Comparison of ENCODE assay signal across 20 cellular contexts in the genomic region with DNA sequence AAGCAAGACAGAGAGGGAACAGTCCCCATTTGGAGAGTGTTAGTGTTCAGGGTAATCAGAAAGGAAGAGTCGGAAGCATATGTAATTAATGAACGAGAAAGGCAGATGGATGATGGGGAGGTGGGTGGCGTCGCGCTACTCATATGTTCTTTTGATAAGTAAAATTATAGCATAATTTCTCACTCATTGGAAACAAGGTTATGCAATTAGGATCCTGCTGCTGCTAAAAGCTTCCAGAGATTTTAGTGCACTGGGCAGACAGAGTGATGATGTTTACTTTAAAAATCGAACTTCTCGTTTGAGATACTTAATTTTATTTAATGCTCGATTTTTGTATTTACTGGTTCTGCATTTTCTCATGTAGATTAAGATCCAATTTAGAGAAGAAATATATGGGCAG.
DNase-seq lines count a peak whose midpoint lies in the region; ATAC-seq and TF ChIP-seq lines count a peak whose summit lies in the region.
"Had no signal": no experiment of that assay in that cellular context is flagged by ENCODE, and none has a peak within 500 bp of the region (broad histone marks: within the 10 kb centered on the region; RNA-seq: fewer than 3 reads in every experiment).

No MANE protein-coding gene starts in this region.

- no peak for TF ChIP-seq CTCF in osteocyte (IDR thresholded peaks at IDR 0.05)

- H3K27ac Mint-ChIP-seq in CD4-positive, CD25-positive, alpha-beta regulatory T cell = peak overlapping the region; percentile 60 to 98 (median 73)
- H3K27ac Mint-ChIP-seq in activated naive CD8-positive, alpha-beta T cell treated with anti-CD3 and anti-CD28 coated beads, Interleukin-2, amount 50 U/mL, for 24 hours = peak overlapping the region; percentile 72
- H3K27ac Mint-ChIP-seq in osteocyte (ENCODE audit: unreplicated experiment) = no peak overlapping the region
- H3K27ac Mint-ChIP-seq: type B pancreatic cell had no signal

- H3K27me3 ChIP-seq in CD4-positive, CD25-positive, alpha-beta regulatory T cell (ENCODE audit: control insufficient read depth, insufficient read depth, low read length) = no peaks in the 10 kb centered on the region
- H3K27me3 ChIP-seq: BLaER1 treated with 17β-estradiol and CSF1 and Interleukin-3, amounts not matched to agents 10 nM and 100 nM had no signal

- H3K4me1 ChIP-seq in CD4-positive, CD25-positive, alpha-beta regulatory T cell (ENCODE audit: control insufficient read depth, insufficient read depth, low read length, poor library complexity, severe bottlenecking) = peaks cover 18% of the 10 kb centered on the region

- no peaks in the 10 kb centered on the region for H3K27me3 Mint-ChIP-seq in CD4-positive, CD25-positive, alpha-beta regulatory T cell
- H3K27me3 Mint-ChIP-seq in activated naive CD8-positive, alpha-beta T cell treated with anti-CD3 and anti-CD28 coated beads, Interleukin-2, amount 50 U/mL, for 24 hours = no peaks in the 10 kb centered on the region
- H3K27me3 Mint-ChIP-seq in osteocyte (ENCODE audit: unreplicated experiment) = no peaks in the 10 kb centered on the region
- H3K27me3 Mint-ChIP-seq: type B pancreatic cell had no signal

- no peaks in the 10 kb centered on the region for H3K36me3 ChIP-seq in CD4-positive, CD25-positive, alpha-beta regulatory T cell (ENCODE audit: control insufficient read depth, insufficient read depth, low read length)

- H3K4me3 ChIP-seq in CD4-positive, CD25-positive, alpha-beta regulatory T cell (ENCODE audit: low read depth, low read length) = peak overlapping the region; percentile 52
- H3K4me3 ChIP-seq: BLaER1 treated with 17β-estradiol and CSF1 and Interleukin-3, amounts not matched to agents 10 nM and 100 nM had no signal

- H3K9me3 ChIP-seq in CD4-positive, CD25-positive, alpha-beta regulatory T cell (ENCODE audit: control insufficient read depth in 2 of 2, low read length in 2 of 2) = no peaks in the 10 kb centered on the region

- peaks cover 0 to 2% (median 0%) of the 10 kb centered on the region in 7 donors for H3K9me3 Mint-ChIP-seq in CD4-positive, CD25-positive, alpha-beta regulatory T cell
- H3K9me3 Mint-ChIP-seq in activated naive CD8-positive, alpha-beta T cell treated with anti-CD3 and anti-CD28 coated beads, Interleukin-2, amount 50 U/mL, for 24 hours = peaks cover 8% of the 10 kb centered on the region
- no peaks in the 10 kb centered on the region for H3K9me3 Mint-ChIP-seq in osteocyte (ENCODE audit: unreplicated experiment)

- peaks cover 8% of the 10 kb centered on the region for H3K36me3 Mint-ChIP-seq in CD4-positive, CD25-positive, alpha-beta regulatory T cell
- H3K36me3 Mint-ChIP-seq in activated naive CD8-positive, alpha-beta T cell treated with anti-CD3 and anti-CD28 coated beads, Interleukin-2, amount 50 U/mL, for 24 hours (ENCODE audit: low read depth) = peaks cover 32% of the 10 kb centered on the region
- peaks cover 5% of the 10 kb centered on the region for H3K36me3 Mint-ChIP-seq in osteocyte (ENCODE audit: unreplicated experiment)

- H3K4me1 Mint-ChIP-seq in CD4-positive, CD25-positive, alpha-beta regulatory T cell = peaks cover 10 to 84% (median 55%) of the 10 kb centered on the region in 4 donors
- H3K4me1 Mint-ChIP-seq in activated naive CD8-positive, alpha-beta T cell treated with anti-CD3 and anti-CD28 coated beads, Interleukin-2, amount 50 U/mL, for 24 hours = peaks cover 96% of the 10 kb centered on the region
- H3K4me1 Mint-ChIP-seq in osteocyte (ENCODE audit: unreplicated experiment) = peaks cover 20% of the 10 kb centered on the region

- peak; percentile 8 for DNase-seq in NCI-H748 (lab: John Stamatoyannopoulos, UW; ENCODE audit: unreplicated experiment)
- no peak for DNase-seq in NCI-H748 treated with DMSO at 0.1 percent for 48 hours (lab: John Stamatoyannopoulos, UW)
- no peak for DNase-seq in CD4-positive, CD25-positive, alpha-beta regulatory T cell
- peak; percentile 79 for DNase-seq in SK-N-DZ (ENCODE audit: low spot score)
- no peak for DNase-seq in activated naive CD8-positive, alpha-beta T cell treated with anti-CD3 and anti-CD28 coated beads, Interleukin-2, amount 50 U/mL, for 24 hours
- DNase-seq in cerebellar cortex (ENCODE audit: low spot score) = no peak
- DNase-seq in osteocyte (ENCODE audit: extremely low spot score, unreplicated experiment) = no peak
- DNase-seq: activated CD4-positive, CD25-positive, alpha-beta regulatory T cell; DMS53; NCI-H1930; NCI-H510A; occipital lobe; OCI-M1; right cardiac atrium; SHP77; stimulated activated CD4-positive, alpha-beta T cell treated with anti-CD3 and anti-CD28 coated beads, Interleukin-15, amount 100 ng/mL, for 24 hours; T-helper 9 cell had no signal

- peak overlapping the region in 2 of 4 donors; percentile 18 to 81 for H3K4me3 Mint-ChIP-seq in CD4-positive, CD25-positive, alpha-beta regulatory T cell
- peak overlapping the region; percentile 45 for H3K4me3 Mint-ChIP-seq in activated naive CD8-positive, alpha-beta T cell treated with anti-CD3 and anti-CD28 coated beads, Interleukin-2, amount 50 U/mL, for 24 hours
- no peak overlapping the region for H3K4me3 Mint-ChIP-seq in osteocyte (ENCODE audit: unreplicated experiment)
- H3K4me3 Mint-ChIP-seq: type B pancreatic cell had no signal

- peak overlapping the region; percentile 38 for H3K27ac ChIP-seq in CD4-positive, CD25-positive, alpha-beta regulatory T cell (ENCODE audit: insufficient read depth, low read length, poor library complexity, severe bottlenecking)
- H3K27ac ChIP-seq: BLaER1 treated with 17β-estradiol and CSF1 and Interleukin-3, amounts not matched to agents 10 nM and 100 nM had no signal

- no peak for ATAC-seq in CD4-positive, CD25-positive, alpha-beta regulatory T cell (ENCODE audit: low read depth in 2 of 2)
- ATAC-seq in activated naive CD8-positive, alpha-beta T cell treated with anti-CD3 and anti-CD28 coated beads, Interleukin-2, amount 50 U/mL, for 24 hours = no peak
- ATAC-seq in HG03196 (IDR thresholded peaks at IDR 0.05; ENCODE audit: unreplicated experiment) = no peak
- ATAC-seq: right cardiac atrium had no signal

Comparison
In these comparisons a context has a peak if more than half of its experiments do, and no peak if none do; other contexts are left out.
1. DNase-seq: peak in NCI-H748 (single experiment) and SK-N-DZ (single experiment); none in NCI-H748 treated with DMSO at 0.1 percent for 48 hours (single experiment), CD4-positive, CD25-positive, alpha-beta regulatory T cell (0 of 3), activated naive CD8-positive, alpha-beta T cell treated with anti-CD3 and anti-CD28 coated beads, Interleukin-2, amount 50 U/mL, for 24 hours (single experiment), cerebellar cortex (single experiment) and osteocyte (single experiment).